Comparison of ENCODE assay signal across 18 cellular contexts in genomic region chr7:86964973-86965726, GRCh38.
"Had no signal": no experiment of that assay in that cellular context is flagged by ENCODE, and none has a peak within 500 bp of the region (broad histone marks: within the 10 kb centered on the region; RNA-seq: fewer than 3 reads in every experiment).

No MANE protein-coding gene starts in this region.

- H3K4me1 ChIP-seq: testis, upper lobe of right lung had no signal

- H3K36me3 ChIP-seq: gastrocnemius medialis, left lung, upper lobe of right lung, WERI-Rb-1 had no signal

- H3K4me3 ChIP-seq: gastrocnemius medialis, left lung, mucosa of descending colon, skin epidermis, testis, upper lobe of right lung had no signal

- ATAC-seq: gastrocnemius medialis; left lung; mucosa of descending colon; naive thymus-derived CD4-positive, alpha-beta T cell; right cardiac atrium; T-helper 17 cell; upper lobe of right lung had no signal

- H3K27ac ChIP-seq: gastrocnemius medialis, left lung, skin epidermis, testis, upper lobe of right lung, WERI-Rb-1 had no signal

- H3K9me3 ChIP-seq: gastrocnemius medialis, left lung, mucosa of descending colon, testis, upper lobe of right lung had no signal

- H3K27me3 ChIP-seq: gastrocnemius medialis, left lung, testis, upper lobe of right lung had no signal

- DNase-seq: activated CD4-positive, alpha-beta memory T cell treated with anti-CD3 and anti-CD28 coated beads, Interleukin-2, amount 10 ng/mL, durations not matched to agents 7 days and 5 days; activated CD4-positive, alpha-beta T cell treated with anti-CD3 and anti-CD28 coated beads for 4 hours; activated T-cell treated with anti-CD3 and anti-CD28 coated beads, Interleukin-2, amount 50 U/mL, for 24 hours; dermis blood vessel endothelial cell; gastrocnemius medialis; left lung; mammary epithelial cell; mucosa of descending colon; naive thymus-derived CD4-positive, alpha-beta T cell; right cardiac atrium; stimulated activated CD4-positive, alpha-beta T cell treated with anti-CD3 and anti-CD28 coated beads, Interleukin-4, amount 100 ng/mL, for 4 hours; stimulated activated CD8-positive, alpha-beta memory T cell treated with anti-CD3 and anti-CD28 coated beads, Interleukin-4, amount 100 ng/mL, for 48 hours; stimulated activated naive CD4-positive, alpha-beta T cell treated with Interleukin-2 at 50 U/mL for 16 hours; T-helper 17 cell; testis; upper lobe of right lung; WERI-Rb-1 had no signal
